ENCODE assay signal across 9 cellular contexts in the genomic region with DNA sequence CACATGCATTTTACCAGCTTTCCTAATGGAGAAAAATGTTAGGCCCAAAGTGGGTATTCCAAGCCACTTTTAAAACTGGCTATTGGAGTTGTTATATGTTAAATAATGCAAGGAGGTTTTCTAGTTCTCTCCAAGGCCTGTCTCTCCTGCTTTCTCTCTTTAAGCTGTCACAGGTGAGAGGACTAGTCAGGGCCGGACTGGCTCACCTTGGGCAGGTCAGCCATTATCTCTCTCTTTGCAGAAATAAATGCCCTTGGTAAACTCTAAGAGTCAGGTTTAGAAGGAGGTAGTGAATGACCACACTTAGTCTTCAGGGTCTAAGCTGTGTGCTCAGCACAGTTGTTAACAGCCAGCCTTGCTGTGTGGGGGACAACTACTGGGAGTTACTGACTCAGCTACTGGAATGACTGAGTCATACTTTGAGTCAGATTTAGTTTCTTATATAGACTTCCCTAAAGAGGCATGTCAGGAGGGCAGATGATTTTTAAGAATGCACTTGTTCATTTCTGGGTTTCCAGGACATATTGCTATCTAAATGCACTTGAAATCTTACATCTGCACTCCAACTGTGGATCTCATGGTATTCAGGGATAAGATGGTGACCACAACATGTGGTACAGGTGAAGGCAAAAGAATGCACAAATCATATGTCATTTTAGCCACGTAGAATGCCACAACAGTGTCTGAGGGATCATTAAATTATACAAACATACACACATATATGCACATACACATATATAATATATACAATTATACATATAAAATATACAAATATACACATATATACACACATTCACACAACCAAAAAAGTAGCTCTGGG.
DNase-seq lines count a peak whose midpoint lies in the region; ATAC-seq, FAIRE-seq and TF ChIP-seq lines count a peak whose summit lies in the region.
"Had no signal": no experiment of that assay in that cellular context is flagged by ENCODE, and none has a peak within 500 bp of the region (broad histone marks: within the 10 kb centered on the region; RNA-seq: fewer than 3 reads in every experiment).

No MANE protein-coding gene starts in this region.

- peak overlapping the region; percentile 93 for H3K27ac Mint-ChIP-seq in HFFc6
- H3K27ac Mint-ChIP-seq: B cell had no signal

- peaks cover 1% of the 10 kb centered on the region; the same call in 1 of the 2 replicates for H3K27me3 Mint-ChIP-seq in HFFc6 (ENCODE audit: insufficient read depth)

- no peak for FAIRE-seq in bronchial epithelial cell (lab: Jason Lieb, UNC)

- H3K4me3 ChIP-seq in bronchial epithelial cell (ENCODE audit: low read depth, low read length) = no peak overlapping the region

- peak overlapping the region; percentile 61 for H3K4me3 Mint-ChIP-seq in HFFc6
- H3K4me3 Mint-ChIP-seq: B cell had no signal

- H3K27me3 ChIP-seq in bronchial epithelial cell (ENCODE audit: control insufficient read depth, insufficient read depth, low read length) = no peaks in the 10 kb centered on the region

- no peak for DNase-seq in activated CD4-positive, CD25-positive, alpha-beta regulatory T cell treated with anti-CD3 and anti-CD28 coated beads, Interleukin-2, amount 50 U/mL, for 72 hours
- DNase-seq in HFFc6 (peak; percentile 88), MV-4-11 (lab: John Stamatoyannopoulos, UW) (peak; percentile 93), bronchial epithelial cell (ENCODE audit: low read depth) (peak; percentile 94), renal cortical epithelial cell (ENCODE audit: low read depth) (peak; percentile 97), DMS79 (lab: John Stamatoyannopoulos, UW) (no peak), HuH-7.5 (ENCODE audit: low spot score) (no peak)

- peaks cover 62% of the 10 kb centered on the region for H3K4me1 Mint-ChIP-seq in HFFc6 (ENCODE audit: low read depth)
- H3K4me1 Mint-ChIP-seq: B cell had no signal

- no peaks in the 10 kb centered on the region for H3K9me3 Mint-ChIP-seq in HFFc6

- peak; percentile 85 to 93 for ATAC-seq in activated CD4-positive, CD25-positive, alpha-beta regulatory T cell treated with anti-CD3 and anti-CD28 coated beads, Interleukin-2, amount 50 U/mL, for 24 hours

- H3K36me3 Mint-ChIP-seq in HFFc6 (ENCODE audit: low read depth) = no peaks in the 10 kb centered on the region

- H3K36me3 ChIP-seq in bronchial epithelial cell (ENCODE audit: control insufficient read depth, insufficient read depth, low read length) = no peaks in the 10 kb centered on the region

- TF ChIP-seq CTCF in HFFc6 (IDR thresholded peaks at IDR 0.05) = no peak
- no peak for TF ChIP-seq CTCF in bronchial epithelial cell (IDR thresholded peaks at IDR 0.05; ENCODE audit: insufficient read depth, low read length, severe bottlenecking)

Comparison
In these comparisons a context has a peak if more than half of its experiments do, and no peak if none do; other contexts are left out.
1. DNase-seq: peak in HFFc6 (single experiment), MV-4-11 (single experiment), bronchial epithelial cell (single experiment) and renal cortical epithelial cell (single experiment); none in activated CD4-positive, CD25-positive, alpha-beta regulatory T cell treated with anti-CD3 and anti-CD28 coated beads, Interleukin-2, amount 50 U/mL, for 72 hours (single experiment), DMS79 (single experiment) and HuH-7.5 (single experiment).